Comparison of ENCODE assay signal across 22 cellular contexts in the genomic region with DNA sequence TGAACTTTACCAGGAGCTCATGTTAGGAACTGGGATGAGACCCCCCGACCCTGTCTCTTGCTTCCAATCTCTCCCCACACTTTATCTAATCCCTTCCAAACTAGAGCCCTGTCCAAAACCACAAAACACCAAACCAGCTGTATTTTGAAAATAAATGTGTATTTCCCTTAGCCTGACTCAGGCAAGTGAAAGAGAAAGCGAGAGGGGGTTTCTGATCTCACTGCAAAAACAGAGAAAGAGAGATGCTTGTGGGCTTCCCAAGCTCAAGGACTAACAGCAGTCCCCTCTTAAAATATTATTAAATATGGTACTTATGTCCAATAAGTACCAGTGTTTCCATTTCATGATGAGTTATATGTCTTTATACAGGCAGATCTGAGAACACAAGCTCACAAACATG.
"Had no signal": no experiment of that assay in that cellular context is flagged by ENCODE, and none has a peak within 500 bp of the region (broad histone marks: within the 10 kb centered on the region; RNA-seq: fewer than 3 reads in every experiment).

No MANE protein-coding gene starts in this region.

- H3K9me3 ChIP-seq: esophagus muscularis mucosa, gastroesophageal sphincter, left ventricle myocardium inferior, ovary, psoas muscle, tibial artery had no signal

- H3K27ac ChIP-seq: coronary artery, esophagus muscularis mucosa, gastroesophageal sphincter, left ventricle myocardium inferior, ovary, psoas muscle, tibial artery had no signal

- DNase-seq: activated B cell treated with CpG ODN at 0.5 μM for 24 hours; activated CD4-positive, alpha-beta memory T cell treated with anti-CD3 and anti-CD28 coated beads for 36 hours; activated CD4-positive, alpha-beta T cell treated with anti-CD3 and anti-CD28 coated beads for 48 hours; activated naive CD4-positive, alpha-beta T cell treated with Interleukin-2 at 50 U/mL for 16 hours; activated naive CD8-positive, alpha-beta T cell treated with anti-CD3 and anti-CD28 coated beads, Interleukin-2, amount 10 ng/mL, durations not matched to agents 7 days and 5 days; activated T-cell treated with anti-CD3 and anti-CD28 coated beads, Interleukin-2, amount 50 U/mL, for 48 hours; amygdala; cerebellar nuclear complex; head of caudate nucleus; hypothalamus; left ventricle myocardium inferior; natural killer cell; ovary; psoas muscle; right cardiac atrium; stimulated activated CD4-positive, alpha-beta T cell treated with anti-CD3 and anti-CD28 coated beads, Interleukin-1b, Interleukin-23, amount 100 ng/mL, for 48 hours; substantia nigra; T-helper 9 cell; tibial artery had no signal

- H3K4me1 ChIP-seq: esophagus muscularis mucosa, gastroesophageal sphincter, left ventricle myocardium inferior, psoas muscle, tibial artery had no signal

- H3K36me3 ChIP-seq: esophagus muscularis mucosa, gastroesophageal sphincter, left ventricle myocardium inferior, ovary, tibial artery had no signal

- ATAC-seq: gastroesophageal sphincter, natural killer cell, psoas muscle, right cardiac atrium had no signal

- H3K27me3 ChIP-seq: esophagus muscularis mucosa, gastroesophageal sphincter, ovary, tibial artery had no signal

- H3K4me3 ChIP-seq: coronary artery, esophagus muscularis mucosa, gastroesophageal sphincter, left ventricle myocardium inferior, ovary, psoas muscle, tibial artery had no signal
